16 cellular contexts compared by ENCODE assay signal in genomic region chr2:66239655-66240054, GRCh38.
"Had no signal": no experiment of that assay in that cellular context is flagged by ENCODE, and none has a peak within 500 bp of the region (broad histone marks: within the 10 kb centered on the region; RNA-seq: fewer than 3 reads in every experiment).

No MANE protein-coding gene starts in this region.

- DNase-seq: activated CD4-positive, alpha-beta memory T cell treated with anti-CD3 and anti-CD28 coated beads, Interleukin-2, amount 10 ng/mL, durations not matched to agents 7 days and 5 days; activated CD4-positive, alpha-beta T cell treated with anti-CD3 and anti-CD28 coated beads for 36 hours; activated naive CD4-positive, alpha-beta T cell treated with anti-CD3 and anti-CD28 coated beads for 36 hours; central memory CD4-positive, alpha-beta T cell; effector memory CD4-positive, alpha-beta T cell; kidney glomerular epithelial cell; pancreas; right lobe of liver; stimulated activated CD4-positive, alpha-beta T cell treated with anti-CD3 and anti-CD28 coated beads, Interleukin-2, amount 100 ng/mL, for 48 hours; stimulated activated naive CD4-positive, alpha-beta T cell treated with Interleukin-2 at 50 U/mL for 16 hours; T-cell; WERI-Rb-1 had no signal

- H3K27me3 ChIP-seq: neural progenitor cell, pancreas, right lobe of liver had no signal

- H3K27ac ChIP-seq: epithelial cell of prostate, neural progenitor cell, pancreas, right lobe of liver, WERI-Rb-1 had no signal

- ATAC-seq: activated CD4-positive, alpha-beta T cell treated with anti-CD3 and anti-CD28 coated beads for 36 hours; activated T-helper 17 cell treated with anti-CD3 and anti-CD28 coated beads, Interleukin-2, amount 50 U/mL, for 72 hours; right lobe of liver; T-cell had no signal

- H3K9me3 ChIP-seq: pancreas, right lobe of liver had no signal

- H3K36me3 ChIP-seq: neural progenitor cell, pancreas, right lobe of liver, WERI-Rb-1 had no signal

- H3K4me3 ChIP-seq: lung, neural progenitor cell, pancreas, right lobe of liver had no signal
